In the genomic region with DNA sequence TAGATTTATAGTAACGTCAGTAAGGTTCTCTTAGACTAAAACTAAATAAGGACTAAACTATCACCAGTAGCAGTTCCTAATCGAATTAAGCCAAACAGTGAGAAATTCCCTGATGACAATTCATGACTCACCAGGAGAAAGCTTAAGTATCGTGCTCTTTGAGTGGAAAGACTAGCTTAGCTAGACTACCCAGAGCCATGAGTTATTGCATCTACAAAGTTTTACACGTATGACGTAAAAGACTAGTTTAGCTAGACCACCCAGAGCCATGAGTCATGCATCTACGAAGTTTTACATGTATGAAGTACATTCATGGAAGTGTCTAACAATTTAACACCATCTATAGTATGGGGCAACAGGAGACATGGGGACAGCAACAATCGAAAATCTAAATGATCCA, we compare ENCODE assay signal across 10 cellular contexts. TPM values are rescaled to one million over a fixed set of nuclear protein-coding genes. Genes with fewer than 3 reads are reported as not detected.
DNase-seq lines count a peak whose midpoint lies in the region; ATAC-seq, FAIRE-seq and TF ChIP-seq lines count a peak whose summit lies in the region.
"Had no signal": no experiment of that assay in that cellular context is flagged by ENCODE, and none has a peak within 500 bp of the region (broad histone marks: within the 10 kb centered on the region; RNA-seq: fewer than 3 reads in every experiment).

No MANE protein-coding gene starts in this region.

- DNase-seq in GM23248: peak; percentile 98
- peak; percentile 86 for DNase-seq in RCC 7860 (ENCODE audit: low spot score)
- DNase-seq in gastrocnemius medialis: no peak
- DNase-seq in NCI-H2227 (lab: John Stamatoyannopoulos, UW; ENCODE audit: unreplicated experiment): no peak
- DNase-seq in SK-N-DZ (ENCODE audit: low spot score): no peak
- DNase-seq in CD8-positive, alpha-beta memory T cell: no peak
- DNase-seq: posterior cingulate gyrus had no signal

- H3K4me3 ChIP-seq in GM23248 (peak overlapping the region; percentile 19), gastrocnemius medialis (no peak overlapping the region)
- H3K4me3 ChIP-seq in CD8-positive, alpha-beta memory T cell (ENCODE audit: low read length): no peak overlapping the region

- in situ Hi-C loops in GM23248 (cut with MboI) (no loop called here), gastrocnemius medialis (cut with MboI; ENCODE audit: low sequenced_read_pairs in 4 of 4) (no loop called here)

- POLR2A ChIA-PET in CD8-positive, alpha-beta memory T cell (lab: Charles Lee): no interaction called here

- H3K27me3 ChIP-seq in GM23248 (replicated peaks; ENCODE audit: insufficient read depth) (no peaks in the 10 kb centered on the region), gastrocnemius medialis (no peaks in the 10 kb centered on the region)
- no peaks in the 10 kb centered on the region for H3K27me3 ChIP-seq in CD8-positive, alpha-beta memory T cell (ENCODE audit: insufficient read depth, low read length, poor library complexity, severe bottlenecking)

- no peak overlapping the region for H2AFZ ChIP-seq in GM23248

- H3K27me3 Mint-ChIP-seq in CD8-positive, alpha-beta memory T cell: no peaks in the 10 kb centered on the region
- H3K27me3 Mint-ChIP-seq: activated naive CD4-positive, alpha-beta T cell treated with anti-CD3 and anti-CD28 coated beads, Interleukin-2, amount 50 U/mL, for 24 hours had no signal

- no peaks in the 10 kb centered on the region for H3K9me3 ChIP-seq in GM23248 (ENCODE audit: low read depth)
- no peaks in the 10 kb centered on the region for H3K9me3 ChIP-seq in gastrocnemius medialis
- H3K9me3 ChIP-seq in CD8-positive, alpha-beta memory T cell (ENCODE audit: low read length): no peaks in the 10 kb centered on the region

- H3K9me2 ChIP-seq in GM23248 (ENCODE audit: insufficient read depth): no peaks in the 10 kb centered on the region

- TF ChIP-seq CTCF in gastrocnemius medialis (IDR thresholded peaks at IDR 0.05 in 4 of 5, conservative IDR thresholded peaks at IDR 0.05 in 1 of 5): no peak

- H3F3A ChIP-seq in GM23248 (ENCODE audit: insufficient read depth): peaks cover 54% of the 10 kb centered on the region

- H3K4me3 Mint-ChIP-seq in CD8-positive, alpha-beta memory T cell: no peak overlapping the region
- H3K4me3 Mint-ChIP-seq: activated naive CD4-positive, alpha-beta T cell treated with anti-CD3 and anti-CD28 coated beads, Interleukin-2, amount 50 U/mL, for 24 hours had no signal

- H3K36me3 ChIP-seq in GM23248 (ENCODE audit: low read depth): no peaks in the 10 kb centered on the region
- H3K36me3 ChIP-seq in gastrocnemius medialis: no peaks in the 10 kb centered on the region
- H3K36me3 ChIP-seq in CD8-positive, alpha-beta memory T cell (ENCODE audit: insufficient read depth, low read length): no peaks in the 10 kb centered on the region

- H3K79me2 ChIP-seq in GM23248 (ENCODE audit: insufficient read depth): peaks cover 95% of the 10 kb centered on the region

- peak; percentile 90 for ATAC-seq in esophagus mucosa
- ATAC-seq in gastrocnemius medialis: no peak
- ATAC-seq in GM19463 (IDR thresholded peaks at IDR 0.05; ENCODE audit: unreplicated experiment): no peak

- intact Hi-C loops in gastrocnemius medialis (cut with DNase I; ENCODE audit: low total_unique reads): no loop called here

- no peaks in the 10 kb centered on the region; the same call in 1 of the 2 replicates for H4K20me1 ChIP-seq in GM23248 (ENCODE audit: insufficient read depth)

- H3K4me2 ChIP-seq in GM23248 (ENCODE audit: unreplicated experiment): peak overlapping the region; percentile 56

- WGBS in GM23248 (ENCODE audit: low coverage in 1 of 2, low lambda C conversion rate in 2 of 2, missing lambda C conversion rate in 2 of 2), 2 experiments: 14 to 16% methylated on average over 7 of the region's 7 CpGs

- no peak overlapping the region for H3K27ac Mint-ChIP-seq in CD8-positive, alpha-beta memory T cell
- H3K27ac Mint-ChIP-seq: activated naive CD4-positive, alpha-beta T cell treated with anti-CD3 and anti-CD28 coated beads, Interleukin-2, amount 50 U/mL, for 24 hours had no signal

- FAIRE-seq in RCC 7860 (lab: Jason Lieb, UNC): peak; percentile 87

- peaks cover 0 to 6% (median 5%) of the 10 kb centered on the region in 5 donors for H3K9me3 Mint-ChIP-seq in CD8-positive, alpha-beta memory T cell

- H3K9ac ChIP-seq in GM23248: peak overlapping the region; percentile 54

- H3K27ac ChIP-seq in GM23248: peak overlapping the region; percentile 86
- H3K27ac ChIP-seq in gastrocnemius medialis: peak overlapping the region; percentile 63 to 85 (median 77)
- no peak overlapping the region for H3K27ac ChIP-seq in CD8-positive, alpha-beta memory T cell (ENCODE audit: low read depth, low read length)

- peaks cover 54 to 78% (median 73%) of the 10 kb centered on the region in 3 donors for H3K4me1 Mint-ChIP-seq in CD8-positive, alpha-beta memory T cell

- CTCF ChIA-PET in CD8-positive, alpha-beta memory T cell (lab: Charles Lee): no interaction called here

- H3K4me1 ChIP-seq in GM23248 (ENCODE audit: insufficient read depth) (peaks cover 44% of the 10 kb centered on the region), gastrocnemius medialis (peaks cover 75 to 80% of the 10 kb centered on the region in 2 donors)
- peaks cover 28% of the 10 kb centered on the region for H3K4me1 ChIP-seq in CD8-positive, alpha-beta memory T cell (ENCODE audit: insufficient read depth, low read length)

- peaks cover 15 to 29% (median 17%) of the 10 kb centered on the region in 3 donors for H3K36me3 Mint-ChIP-seq in CD8-positive, alpha-beta memory T cell

- no peak for TF ChIP-seq POLR2A in gastrocnemius medialis (IDR thresholded peaks at IDR 0.05)

RNA-seq across cellular contexts. Expression of gene UBE2G1, which starts 36.6 kb away (rescaled TPM):
- 37.8 and 39.2 TPM in 2 replicates for total RNA-seq in GM23248 (2014; rRNA removed; shearing (Covaris generic))
- 49.4 and 55.8 TPM in 2 replicates for polyA plus RNA-seq in GM23248 (2016; fragmentation: Nextera tagmentation; extraction: Ambion mirVana)
- total RNA-seq in esophagus mucosa: 93.4 TPM
- 100 to 1,000 TPM; 152 to 217 (median 180) TPM for total RNA-seq in gastrocnemius medialis
- polyA plus RNA-seq in SK-N-DZ (2014; cell fraction: cytosol; rRNA removed): 89.3 and 113 TPM in 2 replicates
- 42.8 and 63.0 TPM in 2 replicates for polyA plus RNA-seq in SK-N-DZ (2014; cell fraction: nucleus; rRNA removed)
- total RNA-seq in CD8-positive, alpha-beta memory T cell: 10 to 100 TPM; 54.9 to 68.0 TPM
- polyA plus RNA-seq in CD8-positive, alpha-beta memory T cell: 66.6 TPM

Comparison
In these comparisons a context has a peak if more than half of its experiments do, and no peak if none do; other contexts are left out.
1. DNase-seq: peak in GM23248 (single experiment) and RCC 7860 (single experiment); none in gastrocnemius medialis (0 of 2), NCI-H2227 (single experiment), SK-N-DZ (single experiment) and CD8-positive, alpha-beta memory T cell (0 of 5).